ENCODE assay signal across 17 cellular contexts in genomic region chr3:131250466-131250865, GRCh38.
A peak's percentile ranks its signal among the peaks of the same experiment; 100 is the strongest.
DNase-seq lines count a peak whose midpoint lies in the region; FAIRE-seq and TF ChIP-seq lines count a peak whose summit lies in the region.
"Had no signal": no experiment of that assay in that cellular context is flagged by ENCODE, and none has a peak within 500 bp of the region (broad histone marks: within the 10 kb centered on the region; RNA-seq: fewer than 3 reads in every experiment).

No MANE protein-coding gene starts in this region.

- DNase-seq in Caki2 (ENCODE audit: low read depth) (peak; percentile 58), RCC 7860 (ENCODE audit: low spot score) (peak; percentile 54), kidney glomerular epithelial cell (lab: John Stamatoyannopoulos, UW) (peak; percentile 6), GM13977 (ENCODE audit: low spot score) (no peak), NCI-H1092 (lab: John Stamatoyannopoulos, UW) (no peak), urothelium cell line (ENCODE audit: low spot score) (no peak)
- DNase-seq: Caco-2; CD4-positive, CD25-positive, alpha-beta regulatory T cell; CD8-positive, alpha-beta T cell; DMS 273 treated with DMSO at 0.1 percent for 48 hours; DMS79; GF-D8; GOT3; HFFc6 had no signal

- TF ChIP-seq CTCF in GM13977 (IDR thresholded peaks at IDR 0.05; ENCODE audit: extremely low read depth, insufficient read depth, missing control alignments) = no peak

- FAIRE-seq in RCC 7860 (lab: Jason Lieb, UNC) = no peak
- FAIRE-seq in urothelium cell line (lab: Jason Lieb, UNC) = no peak
- FAIRE-seq: D721Med, GM12891, H54 had no signal

- in situ Hi-C loops in Caki2 (cut with HindIII; ENCODE audit: low pct_unique_long_range_greater_than_20kb, low sequenced_read_pairs) = no loop called here
- in situ Hi-C loops in GM13977 (cut with MboI; ENCODE audit: low pct_unique_long_range_greater_than_20kb, low sequenced_read_pairs, unreplicated experiment) = no loop called here

Comparison
In these comparisons a context has a peak if more than half of its experiments do, and no peak if none do; other contexts are left out.
1. DNase-seq: peak in Caki2 (single experiment), RCC 7860 (single experiment) and kidney glomerular epithelial cell (single experiment); none in GM13977 (single experiment), NCI-H1092 (single experiment) and urothelium cell line (single experiment).